In genomic region chr1:21295059-21295401, GRCh38 we compare ENCODE assay signal across 8 cellular contexts. TPM values are rescaled to one million over a fixed set of nuclear protein-coding genes. Genes with fewer than 3 reads are reported as not detected.
DNase-seq lines count a peak whose midpoint lies in the region; ATAC-seq, FAIRE-seq and TF ChIP-seq lines count a peak whose summit lies in the region.

No MANE protein-coding gene starts in this region.

- H3K4ac ChIP-seq in H9 (ENCODE audit: low read depth, low read length): no peak overlapping the region

- no peak overlapping the region for H2BK5ac ChIP-seq in H9 (ENCODE audit: insufficient read length, low read length)

- H3K56ac ChIP-seq in H9 (ENCODE audit: insufficient read length, low read depth, low read length): no peak overlapping the region

- no peak overlapping the region for H3K14ac ChIP-seq in H9 (ENCODE audit: insufficient read depth, low read length)

- peaks cover 68% of the 10 kb centered on the region for H3K79me2 ChIP-seq in OCI-LY3 (ENCODE audit: low read length)
- H3K79me2 ChIP-seq in H9 (ENCODE audit: insufficient read depth, low read length): no peaks in the 10 kb centered on the region; the same call in 1 of the 2 replicates

- H2AFZ ChIP-seq in OCI-LY3 (ENCODE audit: low read depth, low read length) (no peak overlapping the region), H9 (ENCODE audit: low read length) (no peak overlapping the region)

- H3K79me1 ChIP-seq in H9 (ENCODE audit: insufficient read depth, low read depth, low read length, poor library complexity, severe bottlenecking): no peaks in the 10 kb centered on the region

- no peak overlapping the region for H3K23ac ChIP-seq in H9 (ENCODE audit: insufficient read length, low read depth, low read length)

- ATAC-seq in GM21360 (IDR thresholded peaks at IDR 0.05; ENCODE audit: unreplicated experiment): no peak

- peak overlapping the region; percentile 97 for H3K27ac Mint-ChIP-seq in activated naive CD8-positive, alpha-beta T cell treated with anti-CD3 and anti-CD28 coated beads for 36 hours
- H3K27ac Mint-ChIP-seq in H9: peak overlapping the region in 1 of 3 experiments; percentile 77; a peak in 1 of 7 replicates

- no peaks in the 10 kb centered on the region for H3K9me3 ChIP-seq in OCI-LY3 (ENCODE audit: insufficient read depth, low read length)
- H3K9me3 ChIP-seq in small intestine (ENCODE audit: control insufficient read depth, low read depth): no peaks in the 10 kb centered on the region
- no peaks in the 10 kb centered on the region for H3K9me3 ChIP-seq in H9 (ENCODE audit: control insufficient read depth, low read depth, low read length)

- H2BK120ac ChIP-seq in H9 (ENCODE audit: low read depth, low read length, poor library complexity, severe bottlenecking): no peak overlapping the region

- no peaks in the 10 kb centered on the region for H3K36me3 ChIP-seq in OCI-LY3 (replicated peaks; ENCODE audit: low read depth, low read length)
- no peaks in the 10 kb centered on the region for H3K36me3 ChIP-seq in small intestine (ENCODE audit: control insufficient read depth in 2 of 2, insufficient read depth in 2 of 2, low read length in 2 of 2)

- H3K4me1 ChIP-seq in OCI-LY3 (ENCODE audit: low read length) (peaks cover 72% of the 10 kb centered on the region), small intestine (ENCODE audit: control insufficient read depth in 2 of 2, insufficient read depth in 1 of 2, low read depth in 1 of 2, low read length in 1 of 2) (peaks cover 2 to 7% of the 10 kb centered on the region in 2 donors), H9 (ENCODE audit: insufficient read depth, low read length) (no peaks in the 10 kb centered on the region)

- peak; percentile 65 for FAIRE-seq in GM12891 (lab: Jason Lieb, UNC)
- no peak for FAIRE-seq in small intestine (lab: Jason Lieb, UNC)

- no peak overlapping the region for H3K18ac ChIP-seq in H9 (ENCODE audit: insufficient read length, low read depth, low read length)

- DNase-seq in GM12891 (ENCODE audit: insufficient read length, low spot score) (no peak), small intestine (no peak), AG08396 (ENCODE audit: low spot score) (no peak), NCI-H1930 (lab: John Stamatoyannopoulos, UW) (no peak), H9 (no peak)
- DNase-seq in activated naive CD8-positive, alpha-beta T cell treated with anti-CD3 and anti-CD28 coated beads for 36 hours: peak; percentile 67

- peaks cover 88% of the 10 kb centered on the region for H3K4me1 Mint-ChIP-seq in activated naive CD8-positive, alpha-beta T cell treated with anti-CD3 and anti-CD28 coated beads for 36 hours
- peaks cover 25 to 35% of the 10 kb centered on the region in 2 experiments for H3K4me1 Mint-ChIP-seq in H9

- H3K23me2 ChIP-seq in H9 (ENCODE audit: insufficient read length, low read depth, low read length, poor library complexity, severe bottlenecking): peaks cover 2% of the 10 kb centered on the region

- H4K91ac ChIP-seq in H9 (ENCODE audit: insufficient read length, low read depth, low read length): no peak overlapping the region

- H4K20me1 ChIP-seq in OCI-LY3 (ENCODE audit: insufficient read depth, low read length): no peaks in the 10 kb centered on the region
- no peaks in the 10 kb centered on the region for H4K20me1 ChIP-seq in H9 (ENCODE audit: control insufficient read depth, insufficient read depth, insufficient read length)

- H4K8ac ChIP-seq in H9 (replicated peaks; ENCODE audit: insufficient read length, low read depth, low read length): no peak overlapping the region

- no peaks in the 10 kb centered on the region for H3K27me3 Mint-ChIP-seq in activated naive CD8-positive, alpha-beta T cell treated with anti-CD3 and anti-CD28 coated beads for 36 hours
- H3K27me3 Mint-ChIP-seq in H9 (ENCODE audit: low read depth): no peaks in the 10 kb centered on the region

- H3K4me2 ChIP-seq in OCI-LY3 (ENCODE audit: low read length): peak overlapping the region; percentile 67
- no peak overlapping the region for H3K4me2 ChIP-seq in H9 (ENCODE audit: insufficient read depth, insufficient read length, low read length)

- no peak overlapping the region for H2BK20ac ChIP-seq in H9 (ENCODE audit: low read depth, low read length, poor library complexity, severe bottlenecking)

- peak overlapping the region; percentile 74 for H3K4me3 Mint-ChIP-seq in activated naive CD8-positive, alpha-beta T cell treated with anti-CD3 and anti-CD28 coated beads for 36 hours
- H3K4me3 Mint-ChIP-seq in H9: no peak overlapping the region

- H3K27ac ChIP-seq in OCI-LY3 (ENCODE audit: low read length) (peak overlapping the region; percentile 100), small intestine (ENCODE audit: low read depth in 1 of 2, low read length in 1 of 2) (peak overlapping the region; percentile 69 to 76), H9 (ENCODE audit: insufficient read length, low read depth, low read length) (no peak overlapping the region)

- no peak for TF ChIP-seq POLR2A in GM12891 (IDR thresholded peaks at IDR 0.05; ENCODE audit: low read depth, low read length)

- no peaks in the 10 kb centered on the region for H3K27me3 ChIP-seq in OCI-LY3 (ENCODE audit: low read depth, low read length)
- no peaks in the 10 kb centered on the region for H3K27me3 ChIP-seq in small intestine (ENCODE audit: control insufficient read depth in 2 of 2, insufficient read depth in 2 of 2, low read length in 2 of 2)
- H3K27me3 ChIP-seq in H9 (ENCODE audit: insufficient read depth, low read length): no peaks in the 10 kb centered on the region

- H3K9ac ChIP-seq in OCI-LY3 (ENCODE audit: low read length) (peak overlapping the region; percentile 66), H9 (ENCODE audit: extremely low read depth, insufficient read length, low read length) (no peak overlapping the region)

- H2BK12ac ChIP-seq in H9 (ENCODE audit: insufficient read length, low read depth, low read length): no peak overlapping the region

- H3K36me3 Mint-ChIP-seq in activated naive CD8-positive, alpha-beta T cell treated with anti-CD3 and anti-CD28 coated beads for 36 hours: peaks cover 30% of the 10 kb centered on the region
- no peaks in the 10 kb centered on the region for H3K36me3 Mint-ChIP-seq in H9 (ENCODE audit: insufficient read depth in 1 of 3, low read depth in 3 of 3)

- H3K4me3 ChIP-seq in OCI-LY3 (ENCODE audit: low read length) (peak overlapping the region; percentile 31), small intestine (ENCODE audit: low read depth in 1 of 2, low read length in 2 of 2) (no peak overlapping the region)

- no peak overlapping the region for H2AK5ac ChIP-seq in H9 (ENCODE audit: insufficient read length, low read length)

- TF ChIP-seq CTCF in OCI-LY3 (IDR thresholded peaks at IDR 0.05; ENCODE audit: low read depth, low read length): no peak
- TF ChIP-seq CTCF in H9 (conservative IDR thresholded peaks at IDR 0.05): no peak

- 63 to 80% (median 68%) methylated on average over 1 of the region's 1 CpG for WGBS in small intestine, 3 donors
- WGBS in H9 (ENCODE audit: extremely low coverage, insufficient read length, low lambda C conversion rate): no CpG with 5 or more reads among the region's 1 CpG

- no peaks in the 10 kb centered on the region for H3K9me3 Mint-ChIP-seq in activated naive CD8-positive, alpha-beta T cell treated with anti-CD3 and anti-CD28 coated beads for 36 hours
- no peaks in the 10 kb centered on the region for H3K9me3 Mint-ChIP-seq in H9

- no peak overlapping the region for H3T11ph ChIP-seq in H9 (ENCODE audit: low read length)

- no peak overlapping the region for H2BK15ac ChIP-seq in H9 (ENCODE audit: low read depth, low read length)

- no peak overlapping the region for H4K5ac ChIP-seq in H9 (ENCODE audit: insufficient read length, low read depth, low read length)

TF ChIP-seq in GM12891, 5 proteins besides CTCF, POLR2A, EP300 and RAD21:
- TF ChIP-seq POLR2AphosphoS5 (IDR thresholded peaks at IDR 0.05; ENCODE audit: low read depth, low read length) (no peak), SPI1 (IDR thresholded peaks at IDR 0.05; ENCODE audit: low read depth, low read length) (no peak), POU2F2 (IDR thresholded peaks at IDR 0.05; ENCODE audit: low read depth, low read length) (no peak), TAF1 (IDR thresholded peaks at IDR 0.05; ENCODE audit: low read depth, low read length) (no peak), PAX5 (IDR thresholded peaks at IDR 0.05; ENCODE audit: insufficient read depth, low read length, severe bottlenecking) (no peak)

RNA-seq across cellular contexts. Expression of gene ECE1, which starts 4.8 kb away (rescaled TPM):
- 7.9 TPM for polyA plus RNA-seq in GM12891 (2012; ENCODE audit: low read depth, missing spikeins)
- total RNA-seq in activated naive CD8-positive, alpha-beta T cell treated with anti-CD3 and anti-CD28 coated beads for 36 hours: 100 to 1,000 TPM in 1 of 2 experiments, 10 to 100 TPM in 1; 95.6 to 101 TPM
- 10 to 100 TPM; 20.8 to 58.1 (median 22.7) TPM for polyA plus RNA-seq in small intestine
- total RNA-seq in H9 (2021): 27.7 and 31.1 TPM in 2 replicates
